ENCODE assay signal across 21 cellular contexts in genomic region chr22:44661070-44661469, GRCh38. TPM values are rescaled to one million over a fixed set of nuclear protein-coding genes. Genes with fewer than 3 reads are reported as not detected.
DNase-seq lines count a peak whose midpoint lies in the region; ATAC-seq and TF ChIP-seq lines count a peak whose summit lies in the region.
"Had no signal": no experiment of that assay in that cellular context is flagged by ENCODE, and none has a peak within 500 bp of the region (broad histone marks: within the 10 kb centered on the region; RNA-seq: fewer than 3 reads in every experiment).

No MANE protein-coding gene starts in this region.

- H3K9ac ChIP-seq in GM23248: no peak overlapping the region

- H3K4me1 Mint-ChIP-seq in nephron: peaks cover 49% of the 10 kb centered on the region

- H3K9me2 ChIP-seq in GM23248 (ENCODE audit: insufficient read depth): no peaks in the 10 kb centered on the region

- H3K4me1 ChIP-seq in GM23248 (ENCODE audit: insufficient read depth) (peaks cover 13% of the 10 kb centered on the region), iPS DF 6.9 (ENCODE audit: control insufficient read depth, insufficient read depth, low read length) (peaks cover 9% of the 10 kb centered on the region)

- H4K20me1 ChIP-seq in GM23248 (ENCODE audit: insufficient read depth): no peaks in the 10 kb centered on the region

- H3K4me3 ChIP-seq in GM23248 (no peak overlapping the region), iPS DF 6.9 (ENCODE audit: low read length) (no peak overlapping the region)
- H3K4me3 ChIP-seq: dorsolateral prefrontal cortex, mucosa of descending colon, sigmoid colon, transverse colon had no signal

- no peaks in the 10 kb centered on the region for H3K27me3 Mint-ChIP-seq in nephron (ENCODE audit: low read depth)
- H3K27me3 Mint-ChIP-seq: activated CD4-positive, alpha-beta memory T cell treated with anti-CD3 and anti-CD28 coated beads for 36 hours; activated naive CD8-positive, alpha-beta T cell treated with anti-CD3 and anti-CD28 coated beads for 36 hours; CD4-positive, alpha-beta T cell; stimulated activated naive CD8-positive, alpha-beta T cell treated with anti-CD3 and anti-CD28 coated beads, Interleukin-15, amount 100 ng/mL, for 72 hours had no signal

- H3K27ac ChIP-seq in GM23248: no peak overlapping the region
- peak overlapping the region; percentile 26 for H3K27ac ChIP-seq in KOPT-K1 (ENCODE audit: low read depth, low read length, poor library complexity, severe bottlenecking)
- no peak overlapping the region for H3K27ac ChIP-seq in iPS DF 6.9 (ENCODE audit: low read length)
- H3K27ac ChIP-seq: dorsolateral prefrontal cortex, sigmoid colon, transverse colon had no signal

- TF ChIP-seq CTCF in nephron (IDR thresholded peaks at IDR 0.05; ENCODE audit: unreplicated experiment in 3 of 3): no peak

- H3K4me3 Mint-ChIP-seq in nephron: no peak overlapping the region
- H3K4me3 Mint-ChIP-seq: activated B cell treated with CpG ODN at 0.5 μM for 24 hours; activated CD4-positive, alpha-beta memory T cell treated with anti-CD3 and anti-CD28 coated beads for 36 hours; activated naive CD8-positive, alpha-beta T cell treated with anti-CD3 and anti-CD28 coated beads for 36 hours; CD4-positive, alpha-beta T cell; immature natural killer cell; stimulated activated naive CD8-positive, alpha-beta T cell treated with anti-CD3 and anti-CD28 coated beads, Interleukin-15, amount 100 ng/mL, for 72 hours had no signal

- H3K36me3 ChIP-seq in GM23248 (ENCODE audit: low read depth): no peaks in the 10 kb centered on the region
- no peaks in the 10 kb centered on the region for H3K36me3 ChIP-seq in KOPT-K1 (ENCODE audit: insufficient read depth, low read length)
- H3K36me3 ChIP-seq in iPS DF 6.9 (ENCODE audit: control insufficient read depth, insufficient read depth, low read length): no peaks in the 10 kb centered on the region
- H3K36me3 ChIP-seq: sigmoid colon, transverse colon had no signal

- H3K27me3 ChIP-seq in GM23248 (replicated peaks; ENCODE audit: insufficient read depth): no peaks in the 10 kb centered on the region
- H3K27me3 ChIP-seq in iPS DF 6.9 (ENCODE audit: control insufficient read depth, insufficient read depth, low read length): no peaks in the 10 kb centered on the region
- H3K27me3 ChIP-seq: transverse colon had no signal

- in situ Hi-C loops in GM23248 (cut with MboI): no loop called here

- no peaks in the 10 kb centered on the region for H3K9me3 Mint-ChIP-seq in nephron
- H3K9me3 Mint-ChIP-seq: activated B cell treated with CpG ODN at 0.5 μM for 24 hours; activated CD4-positive, alpha-beta memory T cell treated with anti-CD3 and anti-CD28 coated beads for 36 hours; activated naive CD8-positive, alpha-beta T cell treated with anti-CD3 and anti-CD28 coated beads for 36 hours; CD4-positive, alpha-beta T cell; immature natural killer cell; stimulated activated naive CD8-positive, alpha-beta T cell treated with anti-CD3 and anti-CD28 coated beads, Interleukin-15, amount 100 ng/mL, for 72 hours had no signal

- ATAC-seq in activated CD4-positive, CD25-positive, alpha-beta regulatory T cell treated with anti-CD3 and anti-CD28 coated beads, Interleukin-2, amount 50 U/mL, for 24 hours: no peak
- ATAC-seq in HG02759 (IDR thresholded peaks at IDR 0.05; ENCODE audit: unreplicated experiment) (no peak), HG03460 (IDR thresholded peaks at IDR 0.05; ENCODE audit: unreplicated experiment) (no peak)
- ATAC-seq: mucosa of descending colon; stimulated activated naive CD8-positive, alpha-beta T cell treated with anti-CD3 and anti-CD28 coated beads, Interleukin-15, amount 100 ng/mL, for 72 hours had no signal

- no peaks in the 10 kb centered on the region for H3K36me3 Mint-ChIP-seq in nephron (ENCODE audit: low read depth)
- H3K36me3 Mint-ChIP-seq: activated CD4-positive, alpha-beta memory T cell treated with anti-CD3 and anti-CD28 coated beads for 36 hours; activated naive CD8-positive, alpha-beta T cell treated with anti-CD3 and anti-CD28 coated beads for 36 hours; immature natural killer cell had no signal

- H3K27ac Mint-ChIP-seq in nephron: peak overlapping the region in 2 of 3 experiments; percentile 28 to 45
- H3K27ac Mint-ChIP-seq: activated B cell treated with CpG ODN at 0.5 μM for 24 hours; activated CD4-positive, alpha-beta memory T cell treated with anti-CD3 and anti-CD28 coated beads for 36 hours; activated naive CD8-positive, alpha-beta T cell treated with anti-CD3 and anti-CD28 coated beads for 36 hours; CD4-positive, alpha-beta T cell; immature natural killer cell; stimulated activated naive CD8-positive, alpha-beta T cell treated with anti-CD3 and anti-CD28 coated beads, Interleukin-15, amount 100 ng/mL, for 72 hours had no signal

- H3K9me3 ChIP-seq in GM23248 (ENCODE audit: low read depth) (no peaks in the 10 kb centered on the region), KOPT-K1 (ENCODE audit: insufficient read depth, low read length, poor library complexity, severe bottlenecking) (no peaks in the 10 kb centered on the region), iPS DF 6.9 (ENCODE audit: control insufficient read depth, insufficient read depth, low read length) (no peaks in the 10 kb centered on the region)
- H3K9me3 ChIP-seq: mucosa of descending colon, sigmoid colon, transverse colon had no signal

- DNase-seq in GM23248: peak; percentile 47
- peak; percentile 43 for DNase-seq in iPS DF 6.9 (ENCODE audit: low read depth, low spot score)
- no peak for DNase-seq in NCI-H2196 treated with DMSO at 0.1 percent for 48 hours (lab: John Stamatoyannopoulos, UW; ENCODE audit: unreplicated experiment)
- DNase-seq: activated B cell treated with CpG ODN at 0.5 μM for 24 hours; activated CD4-positive, alpha-beta memory T cell treated with anti-CD3 and anti-CD28 coated beads for 36 hours; activated naive CD8-positive, alpha-beta T cell treated with anti-CD3 and anti-CD28 coated beads for 36 hours; CD4-positive, alpha-beta T cell; EL; immature natural killer cell; mucosa of descending colon; NCI-H1694; NCI-H69; stimulated activated naive CD8-positive, alpha-beta T cell treated with anti-CD3 and anti-CD28 coated beads, Interleukin-15, amount 100 ng/mL, for 72 hours; transverse colon had no signal

- 44 to 71% methylated on average over 4 to 14 of the region's 14 CpGs for WGBS in GM23248 (ENCODE audit: low coverage in 1 of 2, low lambda C conversion rate in 2 of 2, missing lambda C conversion rate in 2 of 2), 2 experiments
- WGBS in iPS DF 6.9 (ENCODE audit: insufficient coverage, insufficient read length): no CpG with 5 or more reads among the region's 14 CpGs

- H3F3A ChIP-seq in GM23248 (ENCODE audit: insufficient read depth): 0 out of 2 replicates have a peak, but pooled peaks cover 6% of the 10 kb centered on the region

- H3K79me2 ChIP-seq in GM23248 (ENCODE audit: insufficient read depth): no peaks in the 10 kb centered on the region

- H2AFZ ChIP-seq in GM23248: no peak overlapping the region

- H3K4me2 ChIP-seq in GM23248 (ENCODE audit: unreplicated experiment): no peak overlapping the region

RNA-seq across cellular contexts. Expression of gene PRR5, which starts 40.9 kb away (rescaled TPM):
- 20.0 and 24.0 TPM in 2 replicates for total RNA-seq in GM23248 (2014; rRNA removed; shearing (Covaris generic))
- 18.2 and 18.9 TPM in 2 replicates for polyA plus RNA-seq in GM23248 (2016; fragmentation: Nextera tagmentation; extraction: Ambion mirVana)
